Comparison of ENCODE assay signal across 12 cellular contexts in the genomic region with DNA sequence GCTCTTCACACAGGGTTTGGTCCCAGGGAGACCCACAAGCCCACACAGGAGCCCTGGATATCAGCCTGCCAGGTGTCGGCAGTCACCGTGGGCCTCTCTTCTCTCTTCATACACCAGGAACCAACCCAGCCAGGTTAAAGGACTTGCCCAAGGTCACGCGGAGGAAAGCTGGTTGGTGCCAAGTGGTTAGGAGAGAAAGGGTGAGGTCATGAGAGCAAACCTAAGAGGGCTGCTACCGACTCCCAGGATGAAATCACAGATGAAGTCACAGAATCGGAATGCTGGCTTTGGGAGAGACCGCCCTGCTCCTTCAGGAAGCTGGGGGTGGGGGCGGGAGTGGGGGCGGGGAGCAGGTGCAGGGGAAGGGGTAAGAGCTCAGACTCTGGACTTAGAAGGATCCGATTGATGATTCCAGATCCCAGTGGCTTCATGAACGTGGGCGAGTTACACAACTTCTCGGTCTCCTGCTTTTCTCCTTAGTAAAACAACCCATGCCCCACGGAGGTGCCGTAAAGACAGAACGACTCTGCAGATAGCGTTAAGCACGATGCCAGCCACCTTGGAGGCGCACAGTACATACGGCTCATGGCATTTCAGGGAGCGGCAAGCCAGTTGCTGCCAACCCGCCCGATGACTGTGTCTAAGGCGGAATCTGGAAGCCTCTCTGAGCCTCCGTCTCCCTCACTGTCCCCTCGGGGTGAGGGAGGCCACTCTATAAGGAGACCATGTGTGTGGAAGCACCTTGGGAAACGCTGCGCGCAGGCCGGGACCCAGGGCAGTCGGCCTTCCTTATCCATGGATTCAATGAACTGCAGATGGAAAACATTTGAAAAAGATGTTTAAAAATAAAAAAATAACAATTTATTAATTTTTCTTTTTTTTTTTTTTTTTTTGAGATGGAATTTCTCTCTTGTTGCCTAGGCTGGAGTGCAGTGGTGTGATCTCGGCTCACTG. TPM values are rescaled to one million over a fixed set of nuclear protein-coding genes. Genes with fewer than 3 reads are reported as not detected.
DNase-seq lines count a peak whose midpoint lies in the region; ATAC-seq, FAIRE-seq and TF ChIP-seq lines count a peak whose summit lies in the region.
"Had no signal": no experiment of that assay in that cellular context is flagged by ENCODE, and none has a peak within 500 bp of the region (broad histone marks: within the 10 kb centered on the region; RNA-seq: fewer than 3 reads in every experiment).

No MANE protein-coding gene starts in this region.

- no peak for FAIRE-seq in astrocyte (lab: Jason Lieb, UNC)

- H3K4me1 Mint-ChIP-seq in activated CD8-positive, alpha-beta memory T cell treated with anti-CD3 and anti-CD28 coated beads, Interleukin-2, amount 10 ng/mL, durations not matched to agents 7 days and 5 days: peaks cover 11% of the 10 kb centered on the region
- H3K4me1 Mint-ChIP-seq in astrocyte (ENCODE audit: low read depth, unreplicated experiment): peaks cover 12% of the 10 kb centered on the region
- H3K4me1 Mint-ChIP-seq: naive B cell had no signal

- TF ChIP-seq CTCF in astrocyte (IDR thresholded peaks at IDR 0.05; ENCODE audit: insufficient read depth, low read depth, low read length): no peak

- H3K4me2 ChIP-seq in astrocyte (ENCODE audit: low read length): peak overlapping the region; percentile 22

- no peaks in the 10 kb centered on the region for H3K9me3 ChIP-seq in astrocyte (ENCODE audit: insufficient read depth, low read depth, low read length)

- CTCF ChIA-PET in activated CD8-positive, alpha-beta memory T cell treated with anti-CD3 and anti-CD28 coated beads, Interleukin-2, amount 10 ng/mL, durations not matched to agents 7 days and 5 days (lab: Charles Lee): interaction anchor here (0.6 to 0.9 kb wide), 3 partner anchors 21 to 228 kb away, joined by 3 read pairs; no protein-coding TSS in a partner anchor

- peaks cover 21% of the 10 kb centered on the region for H3K4me1 ChIP-seq in astrocyte (ENCODE audit: insufficient read depth, low read length)

- no peak for ATAC-seq in activated CD8-positive, alpha-beta memory T cell treated with anti-CD3 and anti-CD28 coated beads, Interleukin-2, amount 10 ng/mL, durations not matched to agents 7 days and 5 days
- no peak for ATAC-seq in HG02852 (IDR thresholded peaks at IDR 0.05; ENCODE audit: unreplicated experiment)
- ATAC-seq: activated CD8-positive, alpha-beta T cell treated with anti-CD3 and anti-CD28 coated beads, Interleukin-2, amount 10 ng/mL, durations not matched to agents 7 days and 5 days had no signal

- no peak overlapping the region for H3K27ac ChIP-seq in astrocyte (ENCODE audit: low read depth, low read length)

- peaks cover 4% of the 10 kb centered on the region for H3K27me3 Mint-ChIP-seq in activated CD8-positive, alpha-beta memory T cell treated with anti-CD3 and anti-CD28 coated beads, Interleukin-2, amount 10 ng/mL, durations not matched to agents 7 days and 5 days
- H3K27me3 Mint-ChIP-seq in astrocyte (ENCODE audit: low read depth, unreplicated experiment): no peaks in the 10 kb centered on the region

- no peak overlapping the region for H3K9ac ChIP-seq in astrocyte (ENCODE audit: low read length)

- H3K79me2 ChIP-seq in astrocyte (ENCODE audit: insufficient read depth, low read length): no peaks in the 10 kb centered on the region

- H3K27me3 ChIP-seq in astrocyte (ENCODE audit: insufficient read depth, low read length): no peaks in the 10 kb centered on the region

- H3K36me3 Mint-ChIP-seq in activated CD8-positive, alpha-beta memory T cell treated with anti-CD3 and anti-CD28 coated beads, Interleukin-2, amount 10 ng/mL, durations not matched to agents 7 days and 5 days: no peaks in the 10 kb centered on the region
- H3K36me3 Mint-ChIP-seq in astrocyte (ENCODE audit: low read depth, unreplicated experiment): no peaks in the 10 kb centered on the region
- H3K36me3 Mint-ChIP-seq: naive B cell had no signal

- DNase-seq in activated CD8-positive, alpha-beta memory T cell treated with anti-CD3 and anti-CD28 coated beads, Interleukin-2, amount 50 U/mL, for 48 hours: peak; percentile 34
- no peak for DNase-seq in activated CD8-positive, alpha-beta memory T cell treated with anti-CD3 and anti-CD28 coated beads, Interleukin-2, amount 10 ng/mL, durations not matched to agents 7 days and 5 days
- DNase-seq in astrocyte (ENCODE audit: low read depth): peak; percentile 77
- peak; percentile 47 for DNase-seq in iris pigment epithelial cell (ENCODE audit: low read depth)
- no peak for DNase-seq in T-helper 9 cell
- DNase-seq in stimulated activated CD4-positive, alpha-beta T cell treated with anti-CD3 and anti-CD28 coated beads, Interleukin-4, amount 100 ng/mL, for 4 hours: no peak
- no peak for DNase-seq in DMS153 treated with DMSO at 0.1 percent for 48 hours (lab: John Stamatoyannopoulos, UW; ENCODE audit: unreplicated experiment)
- DNase-seq: 8988T; activated CD8-positive, alpha-beta T cell treated with anti-CD3 and anti-CD28 coated beads, Interleukin-2, amount 10 ng/mL, durations not matched to agents 7 days and 5 days; naive B cell; NCI-H1694 treated with DMSO at 0.1 percent for 48 hours had no signal

- H3K4me3 Mint-ChIP-seq in activated CD8-positive, alpha-beta memory T cell treated with anti-CD3 and anti-CD28 coated beads, Interleukin-2, amount 10 ng/mL, durations not matched to agents 7 days and 5 days: no peak overlapping the region
- H3K4me3 Mint-ChIP-seq in astrocyte (ENCODE audit: unreplicated experiment): no peak overlapping the region
- H3K4me3 Mint-ChIP-seq: activated CD8-positive, alpha-beta T cell treated with anti-CD3 and anti-CD28 coated beads, Interleukin-2, amount 10 ng/mL, durations not matched to agents 7 days and 5 days; naive B cell had no signal

- no peaks in the 10 kb centered on the region for H4K20me1 ChIP-seq in astrocyte (ENCODE audit: insufficient read depth, low read length)

- no peak overlapping the region for H3K4me3 ChIP-seq in astrocyte (ENCODE audit: insufficient read depth, low read depth, low read length)

- peak overlapping the region; percentile 58 for H2AFZ ChIP-seq in astrocyte (ENCODE audit: low read depth, low read length)

- H3K36me3 ChIP-seq in astrocyte (ENCODE audit: insufficient read depth, low read length): no peaks in the 10 kb centered on the region

- H3K27ac Mint-ChIP-seq in activated CD8-positive, alpha-beta memory T cell treated with anti-CD3 and anti-CD28 coated beads, Interleukin-2, amount 10 ng/mL, durations not matched to agents 7 days and 5 days: no peak overlapping the region
- peak overlapping the region; percentile 53 for H3K27ac Mint-ChIP-seq in astrocyte (ENCODE audit: unreplicated experiment)
- H3K27ac Mint-ChIP-seq: activated CD8-positive, alpha-beta T cell treated with anti-CD3 and anti-CD28 coated beads, Interleukin-2, amount 10 ng/mL, durations not matched to agents 7 days and 5 days; naive B cell had no signal

- no peaks in the 10 kb centered on the region for H3K9me3 Mint-ChIP-seq in activated CD8-positive, alpha-beta memory T cell treated with anti-CD3 and anti-CD28 coated beads, Interleukin-2, amount 10 ng/mL, durations not matched to agents 7 days and 5 days (ENCODE audit: low read depth)
- peaks cover 1% of the 10 kb centered on the region for H3K9me3 Mint-ChIP-seq in astrocyte (ENCODE audit: unreplicated experiment)
- H3K9me3 Mint-ChIP-seq: naive B cell had no signal

RNA-seq across cellular contexts. Expression of gene TAF1B, which starts 23.0 kb away (rescaled TPM):
- total RNA-seq in activated CD8-positive, alpha-beta memory T cell treated with anti-CD3 and anti-CD28 coated beads, Interleukin-2, amount 10 ng/mL, durations not matched to agents 7 days and 5 days: 10 to 100 TPM; 29.5 to 31.2 TPM
- total RNA-seq in astrocyte: 14.5 and 15.7 TPM in 2 replicates

Comparison
In these comparisons a context has a peak if more than half of its experiments do, and no peak if none do; other contexts are left out.
1. DNase-seq: peak in activated CD8-positive, alpha-beta memory T cell treated with anti-CD3 and anti-CD28 coated beads, Interleukin-2, amount 50 U/mL, for 48 hours (single experiment), astrocyte (single experiment) and iris pigment epithelial cell (single experiment); none in activated CD8-positive, alpha-beta memory T cell treated with anti-CD3 and anti-CD28 coated beads, Interleukin-2, amount 10 ng/mL, durations not matched to agents 7 days and 5 days (single experiment), T-helper 9 cell (single experiment), stimulated activated CD4-positive, alpha-beta T cell treated with anti-CD3 and anti-CD28 coated beads, Interleukin-4, amount 100 ng/mL, for 4 hours (0 of 2) and DMS153 treated with DMSO at 0.1 percent for 48 hours (single experiment).